12 cellular contexts compared by ENCODE assay signal in genomic region chr1:108082741-108083562, GRCh38.
A peak's percentile ranks its signal among the peaks of the same experiment; 100 is the strongest.
DNase-seq lines count a peak whose midpoint lies in the region; ATAC-seq and TF ChIP-seq lines count a peak whose summit lies in the region.
"Had no signal": no experiment of that assay in that cellular context is flagged by ENCODE, and none has a peak within 500 bp of the region (broad histone marks: within the 10 kb centered on the region; RNA-seq: fewer than 3 reads in every experiment).

No MANE protein-coding gene starts in this region.

- no peak overlapping the region for H3K4me3 Mint-ChIP-seq in activated T-cell treated with anti-CD3 and anti-CD28 coated beads, Interleukin-2, amount 50 U/mL, for 4 hours
- peak overlapping the region in 9 of 10 donors; percentile 30 to 81 (median 57) for H3K4me3 Mint-ChIP-seq in naive thymus-derived CD4-positive, alpha-beta T cell

- H3K27ac Mint-ChIP-seq in naive thymus-derived CD4-positive, alpha-beta T cell, result peak overlapping the region; percentile 12 to 94 (median 88)

- H3K4me1 ChIP-seq in naive thymus-derived CD4-positive, alpha-beta T cell (ENCODE audit: control insufficient read depth in 2 of 2, insufficient read depth in 2 of 2, low read length in 2 of 2), result peaks cover 52 to 59% of the 10 kb centered on the region in 2 donors
- no peaks in the 10 kb centered on the region for H3K4me1 ChIP-seq in esophagus muscularis mucosa
- H3K4me1 ChIP-seq: A549, ascending aorta, thyroid gland had no signal

- H3K27ac ChIP-seq in naive thymus-derived CD4-positive, alpha-beta T cell (ENCODE audit: low read depth, low read length), result peak overlapping the region; percentile 32
- H3K27ac ChIP-seq in esophagus muscularis mucosa (replicated peaks in 1 of 4), result no peak overlapping the region
- H3K27ac ChIP-seq: A549, ascending aorta, thyroid gland had no signal

- H3K9me3 Mint-ChIP-seq in activated T-cell treated with anti-CD3 and anti-CD28 coated beads, Interleukin-2, amount 50 U/mL, for 4 hours, result no peaks in the 10 kb centered on the region
- peaks cover 0 to 8% (median 0%) of the 10 kb centered on the region in 11 donors for H3K9me3 Mint-ChIP-seq in naive thymus-derived CD4-positive, alpha-beta T cell

- no peaks in the 10 kb centered on the region for H3K36me3 ChIP-seq in naive thymus-derived CD4-positive, alpha-beta T cell (ENCODE audit: control insufficient read depth in 2 of 3, insufficient read depth in 3 of 3, low read length in 3 of 3)
- H3K36me3 ChIP-seq in esophagus muscularis mucosa, result no peaks in the 10 kb centered on the region
- H3K36me3 ChIP-seq: ascending aorta, thyroid gland had no signal

- peak in 2 of 3 experiments; percentile 39 to 69 for DNase-seq in NCI-H1417 (lab: John Stamatoyannopoulos, UW)
- DNase-seq in NCI-H1417 treated with DMSO at 0.1 percent for 48 hours (lab: John Stamatoyannopoulos, UW), result no peak
- DNase-seq in LNCaP clone FGC (ENCODE audit: low read depth), result peak; percentile 45
- no peak for DNase-seq in activated T-cell treated with anti-CD3 and anti-CD28 coated beads, Interleukin-2, amount 50 U/mL, for 4 hours
- peak in 6 of 9 donors; percentile 9 to 27 (median 17) for DNase-seq in naive thymus-derived CD4-positive, alpha-beta T cell
- DNase-seq in occipital lobe (lab: John Stamatoyannopoulos, UW), result no peak
- no peak for DNase-seq in activated CD8-positive, alpha-beta memory T cell treated with anti-CD3 and anti-CD28 coated beads, Interleukin-2, amount 50 U/mL, for 4 hours
- no peak for DNase-seq in esophagus muscularis mucosa (ENCODE audit: extremely low spot score)
- DNase-seq: T1000, thyroid gland had no signal

- 79% methylated on average over 4 of the region's 4 CpGs for WGBS in esophagus muscularis mucosa

- TF ChIP-seq CTCF in LNCaP clone FGC (IDR thresholded peaks at IDR 0.05; ENCODE audit: control insufficient read depth, extremely low read depth, insufficient read depth) (no peak), esophagus muscularis mucosa (IDR thresholded peaks at IDR 0.05) (no peak)

- no peaks in the 10 kb centered on the region for H3K9me3 ChIP-seq in naive thymus-derived CD4-positive, alpha-beta T cell (ENCODE audit: control insufficient read depth in 2 of 3, low read length in 3 of 3)
- no peaks in the 10 kb centered on the region for H3K9me3 ChIP-seq in esophagus muscularis mucosa
- H3K9me3 ChIP-seq: A549, ascending aorta, thyroid gland had no signal

- H3K4me1 Mint-ChIP-seq in activated T-cell treated with anti-CD3 and anti-CD28 coated beads, Interleukin-2, amount 50 U/mL, for 4 hours (ENCODE audit: low read depth), result peaks cover 59% of the 10 kb centered on the region
- H3K4me1 Mint-ChIP-seq in naive thymus-derived CD4-positive, alpha-beta T cell, result peaks cover 47 to 68% (median 64%) of the 10 kb centered on the region in 7 donors

- intact Hi-C loops in naive thymus-derived CD4-positive, alpha-beta T cell (cut with micrococcal nuclease), result no loop called here
- intact Hi-C loops in esophagus muscularis mucosa (cut with DNase I), result no loop called here

- H3K4me3 ChIP-seq in LNCaP clone FGC (ENCODE audit: low read depth, low read length), result no peak overlapping the region
- no peak overlapping the region for H3K4me3 ChIP-seq in naive thymus-derived CD4-positive, alpha-beta T cell (ENCODE audit: low read length)
- H3K4me3 ChIP-seq in esophagus muscularis mucosa, result no peak overlapping the region
- H3K4me3 ChIP-seq: A549, ascending aorta, thyroid gland had no signal

- H3K27me3 ChIP-seq in naive thymus-derived CD4-positive, alpha-beta T cell (ENCODE audit: control insufficient read depth in 2 of 2, insufficient read depth in 2 of 2, low read length in 2 of 2), result no peaks in the 10 kb centered on the region
- H3K27me3 ChIP-seq in esophagus muscularis mucosa, result no peaks in the 10 kb centered on the region
- H3K27me3 ChIP-seq: ascending aorta, thyroid gland had no signal

- CTCF ChIA-PET in naive thymus-derived CD4-positive, alpha-beta T cell (lab: Charles Lee), result interaction anchor here (0.6 to 1.8 kb wide), 3 partner anchors 42 to 1132 kb away, joined by 3 to 4 read pairs (median 3); no protein-coding TSS in a partner anchor

- no peak for TF ChIP-seq POLR2A in esophagus muscularis mucosa (IDR thresholded peaks at IDR 0.05; ENCODE audit: low read depth)

- POLR2A ChIA-PET in naive thymus-derived CD4-positive, alpha-beta T cell (lab: Charles Lee), result interaction anchor here (0.9 to 2.0 kb wide), 2 partner anchors 13 to 15 kb away, joined by 3 to 6 read pairs; no protein-coding TSS in a partner anchor

- TF ChIP-seq EP300 in esophagus muscularis mucosa (IDR thresholded peaks at IDR 0.05), result no peak

- H3K36me3 Mint-ChIP-seq in activated T-cell treated with anti-CD3 and anti-CD28 coated beads, Interleukin-2, amount 50 U/mL, for 4 hours (ENCODE audit: insufficient read depth), result no peaks in the 10 kb centered on the region
- H3K36me3 Mint-ChIP-seq in naive thymus-derived CD4-positive, alpha-beta T cell, result peaks cover 0 to 6% (median 0%) of the 10 kb centered on the region in 5 donors

- H3K27me3 Mint-ChIP-seq in activated T-cell treated with anti-CD3 and anti-CD28 coated beads, Interleukin-2, amount 50 U/mL, for 4 hours (ENCODE audit: low read depth), result no peaks in the 10 kb centered on the region
- H3K27me3 Mint-ChIP-seq in naive thymus-derived CD4-positive, alpha-beta T cell, result no peaks in the 10 kb centered on the region

- ATAC-seq in activated T-cell treated with anti-CD3 and anti-CD28 coated beads, Interleukin-2, amount 50 U/mL, for 4 hours, result peak; percentile 49 to 65
- ATAC-seq in naive thymus-derived CD4-positive, alpha-beta T cell, result peak; percentile 50
- ATAC-seq: A549 had no signal

Comparison
In these comparisons a context has a peak if more than half of its experiments do, and no peak if none do; other contexts are left out.
1. DNase-seq: peak in NCI-H1417 (2 of 3), LNCaP clone FGC (single experiment) and naive thymus-derived CD4-positive, alpha-beta T cell (6 of 9); none in NCI-H1417 treated with DMSO at 0.1 percent for 48 hours (single experiment), activated T-cell treated with anti-CD3 and anti-CD28 coated beads, Interleukin-2, amount 50 U/mL, for 4 hours (single experiment), occipital lobe (single experiment), activated CD8-positive, alpha-beta memory T cell treated with anti-CD3 and anti-CD28 coated beads, Interleukin-2, amount 50 U/mL, for 4 hours (single experiment) and esophagus muscularis mucosa (single experiment).